In the genomic region with DNA sequence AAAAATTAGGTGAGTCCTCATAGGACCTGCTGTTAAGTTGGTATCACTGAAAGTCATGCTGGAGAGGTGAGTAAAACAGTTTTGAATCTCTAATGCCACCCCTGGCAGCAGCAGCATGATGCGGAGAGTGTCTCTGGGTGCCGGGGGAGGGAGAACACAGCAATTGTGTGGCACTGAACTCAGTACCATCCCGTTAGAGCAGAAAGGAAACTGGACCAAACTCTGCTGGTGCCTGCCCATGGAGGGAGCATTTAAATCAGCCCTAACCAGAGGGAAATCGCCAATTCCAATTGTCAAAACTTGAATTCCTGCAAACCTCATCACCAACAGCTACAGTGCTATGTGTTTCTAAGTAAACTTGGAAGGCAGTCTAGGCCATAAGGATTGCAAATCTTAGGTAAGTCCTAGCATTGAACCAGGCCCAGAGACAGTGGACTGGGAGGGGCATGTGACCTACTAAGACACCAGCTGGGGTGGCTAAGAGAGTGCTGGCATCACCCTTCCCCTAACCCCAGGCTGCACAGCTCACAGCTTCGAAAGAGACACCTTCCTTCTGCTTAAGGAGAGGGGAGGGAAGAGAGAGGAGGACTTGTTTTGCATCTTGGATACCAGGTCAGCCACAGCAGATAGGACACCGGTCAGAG, we compare ENCODE assay signal across 28 cellular contexts. TPM values are rescaled to one million over a fixed set of nuclear protein-coding genes. Genes with fewer than 3 reads are reported as not detected.
DNase-seq lines count a peak whose midpoint lies in the region; ATAC-seq and TF ChIP-seq lines count a peak whose summit lies in the region.
"Had no signal": no experiment of that assay in that cellular context is flagged by ENCODE, and none has a peak within 500 bp of the region (broad histone marks: within the 10 kb centered on the region; RNA-seq: fewer than 3 reads in every experiment).

No MANE protein-coding gene starts in this region.

- H3K9me3 Mint-ChIP-seq in activated CD4-positive, alpha-beta T cell treated with anti-CD3 and anti-CD28 coated beads, Interleukin-2, amount 10 ng/mL, durations not matched to agents 24 days and 14 days = peaks cover 7% of the 10 kb centered on the region
- peaks cover 26% of the 10 kb centered on the region for H3K9me3 Mint-ChIP-seq in activated naive CD8-positive, alpha-beta T cell treated with anti-CD3 and anti-CD28 coated beads for 36 hours
- H3K9me3 Mint-ChIP-seq in natural killer cell treated with Interleukin-12 subunit alpha and Interleukin-12 subunit beta and Interleukin-15 and Interleukin-18, amount 100 ng/mL, for 72 hours = peaks cover 14% of the 10 kb centered on the region

- H3K4me3 Mint-ChIP-seq in activated CD4-positive, alpha-beta T cell treated with anti-CD3 and anti-CD28 coated beads, Interleukin-2, amount 10 ng/mL, durations not matched to agents 24 days and 14 days = no peak overlapping the region
- H3K4me3 Mint-ChIP-seq in activated naive CD8-positive, alpha-beta T cell treated with anti-CD3 and anti-CD28 coated beads for 36 hours = no peak overlapping the region
- no peak overlapping the region for H3K4me3 Mint-ChIP-seq in natural killer cell treated with Interleukin-12 subunit alpha and Interleukin-12 subunit beta and Interleukin-15 and Interleukin-18, amount 100 ng/mL, for 72 hours
- H3K4me3 Mint-ChIP-seq: activated CD4-positive, alpha-beta T cell treated with anti-CD3 and anti-CD28 coated beads, Interleukin-2, amount 10 ng/mL, durations not matched to agents 7 days and 5 days; T-helper 1 cell treated with Interleukin-12 subunit alpha and Interleukin-12 subunit beta and Interleukin-4 antibody, amounts not matched to agents 30 μg/mL and 1 μg/mL, for 36 hours had no signal

- peaks cover 70% of the 10 kb centered on the region for H3K36me3 Mint-ChIP-seq in activated CD4-positive, alpha-beta T cell treated with anti-CD3 and anti-CD28 coated beads, Interleukin-2, amount 10 ng/mL, durations not matched to agents 24 days and 14 days (ENCODE audit: low read depth)
- H3K36me3 Mint-ChIP-seq in activated naive CD8-positive, alpha-beta T cell treated with anti-CD3 and anti-CD28 coated beads for 36 hours = peaks cover 67% of the 10 kb centered on the region
- peaks cover 21% of the 10 kb centered on the region for H3K36me3 Mint-ChIP-seq in natural killer cell treated with Interleukin-12 subunit alpha and Interleukin-12 subunit beta and Interleukin-15 and Interleukin-18, amount 100 ng/mL, for 72 hours

- no peak overlapping the region for H3K27ac Mint-ChIP-seq in activated CD4-positive, alpha-beta T cell treated with anti-CD3 and anti-CD28 coated beads, Interleukin-2, amount 10 ng/mL, durations not matched to agents 24 days and 14 days
- peak overlapping the region; percentile 44 for H3K27ac Mint-ChIP-seq in activated naive CD8-positive, alpha-beta T cell treated with anti-CD3 and anti-CD28 coated beads for 36 hours
- H3K27ac Mint-ChIP-seq in natural killer cell treated with Interleukin-12 subunit alpha and Interleukin-12 subunit beta and Interleukin-15 and Interleukin-18, amount 100 ng/mL, for 72 hours = peak overlapping the region; percentile 37 to 71
- H3K27ac Mint-ChIP-seq: activated CD4-positive, alpha-beta T cell treated with anti-CD3 and anti-CD28 coated beads, Interleukin-2, amount 10 ng/mL, durations not matched to agents 7 days and 5 days; T-helper 1 cell treated with Interleukin-12 subunit alpha and Interleukin-12 subunit beta and Interleukin-4 antibody, amounts not matched to agents 30 μg/mL and 1 μg/mL, for 36 hours had no signal

- peak; percentile 31 for TF ChIP-seq POLR2A in GM15510 (IDR thresholded peaks at IDR 0.05; ENCODE audit: borderline replicate concordance, extremely low read depth, insufficient read length)

- H3K27me3 Mint-ChIP-seq in activated CD4-positive, alpha-beta T cell treated with anti-CD3 and anti-CD28 coated beads, Interleukin-2, amount 10 ng/mL, durations not matched to agents 24 days and 14 days = no peaks in the 10 kb centered on the region
- H3K27me3 Mint-ChIP-seq in activated naive CD8-positive, alpha-beta T cell treated with anti-CD3 and anti-CD28 coated beads for 36 hours = no peaks in the 10 kb centered on the region
- no peaks in the 10 kb centered on the region for H3K27me3 Mint-ChIP-seq in natural killer cell treated with Interleukin-12 subunit alpha and Interleukin-12 subunit beta and Interleukin-15 and Interleukin-18, amount 100 ng/mL, for 72 hours
- H3K27me3 Mint-ChIP-seq: activated CD4-positive, alpha-beta T cell treated with anti-CD3 and anti-CD28 coated beads, Interleukin-2, amount 10 ng/mL, durations not matched to agents 7 days and 5 days had no signal

- peak; percentile 54 for DNase-seq in activated CD4-positive, alpha-beta T cell treated with anti-CD3 and anti-CD28 coated beads, Interleukin-2, amount 10 ng/mL, durations not matched to agents 24 days and 14 days
- DNase-seq in activated CD4-positive, alpha-beta T cell treated with anti-CD3 and anti-CD28 coated beads for 1 hour = no peak
- no peak for DNase-seq in activated naive CD8-positive, alpha-beta T cell treated with anti-CD3 and anti-CD28 coated beads for 36 hours
- DNase-seq in natural killer cell treated with Interleukin-12 subunit alpha and Interleukin-12 subunit beta and Interleukin-15 and Interleukin-18, amount 100 ng/mL, for 72 hours (ENCODE audit: low spot score) = no peak
- no peak for DNase-seq in NCI-H82 treated with DMSO at 0.1 percent for 48 hours (lab: John Stamatoyannopoulos, UW; ENCODE audit: unreplicated experiment)
- DNase-seq: activated CD4-positive, alpha-beta T cell treated with anti-CD3 and anti-CD28 coated beads, Interleukin-2, amount 10 ng/mL, durations not matched to agents 7 days and 5 days; activated effector memory CD4-positive, alpha-beta T cell treated with Interleukin-2 at 50 U/mL for 16 hours; colonic mucosa; DMS53; HCEC 1CT; IMR-90; islet precursor cell; left ventricle myocardium superior; midbrain; NCI-H1105 treated with DMSO at 0.1 percent for 48 hours; NCI-H2029 treated with DMSO at 0.1 percent for 48 hours; NCI-H345; NCI-H748 treated with DMSO at 0.1 percent for 48 hours; RPMI8226; sigmoid colon had no signal

- intact Hi-C loops in activated CD4-positive, alpha-beta T cell treated with anti-CD3 and anti-CD28 coated beads, Interleukin-2, amount 10 ng/mL, durations not matched to agents 24 days and 14 days (cut with micrococcal nuclease) = no loop called here

- ATAC-seq in natural killer cell treated with Interleukin-12 subunit alpha and Interleukin-12 subunit beta and Interleukin-15 and Interleukin-18, amount 100 ng/mL, for 72 hours = no peak
- ATAC-seq in HG02623 (IDR thresholded peaks at IDR 0.05; ENCODE audit: unreplicated experiment) = no peak
- no peak for ATAC-seq in HG03039 (IDR thresholded peaks at IDR 0.05; ENCODE audit: unreplicated experiment)
- ATAC-seq: gastroesophageal sphincter, left ventricle myocardium superior had no signal

- peaks cover 14% of the 10 kb centered on the region for H3K4me1 Mint-ChIP-seq in activated CD4-positive, alpha-beta T cell treated with anti-CD3 and anti-CD28 coated beads, Interleukin-2, amount 10 ng/mL, durations not matched to agents 24 days and 14 days
- H3K4me1 Mint-ChIP-seq in activated naive CD8-positive, alpha-beta T cell treated with anti-CD3 and anti-CD28 coated beads for 36 hours = peaks cover 18% of the 10 kb centered on the region
- peaks cover 39 to 51% of the 10 kb centered on the region in 2 donors for H3K4me1 Mint-ChIP-seq in natural killer cell treated with Interleukin-12 subunit alpha and Interleukin-12 subunit beta and Interleukin-15 and Interleukin-18, amount 100 ng/mL, for 72 hours (ENCODE audit: low read depth in 2 of 2)

RNA-seq across cellular contexts. Expression of gene CD53, which starts 30.0 kb away (rescaled TPM):
- total RNA-seq in activated CD4-positive, alpha-beta T cell treated with anti-CD3 and anti-CD28 coated beads, Interleukin-2, amount 10 ng/mL, durations not matched to agents 24 days and 14 days = 185 and 190 TPM in 2 replicates
- 100 to 1,000 TPM; 191 to 193 TPM for total RNA-seq in activated naive CD8-positive, alpha-beta T cell treated with anti-CD3 and anti-CD28 coated beads for 36 hours
- total RNA-seq in natural killer cell treated with Interleukin-12 subunit alpha and Interleukin-12 subunit beta and Interleukin-15 and Interleukin-18, amount 100 ng/mL, for 72 hours = 100 to 1,000 TPM; 357 to 897 TPM
- total RNA-seq: A172, bronchial epithelial cell, IMR-90, SK-MEL-5 had no signal
